16 cellular contexts compared by ENCODE assay signal in the genomic region with DNA sequence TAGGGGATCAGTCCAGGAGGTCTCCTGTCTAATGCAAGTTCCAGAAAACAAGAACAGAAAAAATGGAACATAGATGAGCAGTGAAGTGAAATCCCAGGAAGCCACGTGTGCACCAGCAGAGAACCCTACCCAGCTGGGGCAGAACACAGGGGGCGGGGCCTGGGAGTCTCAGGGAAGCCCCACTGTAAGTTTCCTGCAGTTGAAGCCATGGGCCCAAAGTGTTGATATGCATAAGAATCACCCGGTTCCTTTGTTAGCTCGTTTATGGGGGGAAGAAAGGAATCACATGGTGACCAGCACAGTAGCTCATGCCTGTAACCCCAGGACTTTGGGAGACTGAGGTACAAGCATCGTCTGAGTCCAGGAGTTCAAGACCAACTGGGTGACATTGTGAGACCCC.
"Had no signal": no experiment of that assay in that cellular context is flagged by ENCODE, and none has a peak within 500 bp of the region (broad histone marks: within the 10 kb centered on the region; RNA-seq: fewer than 3 reads in every experiment).

No MANE protein-coding gene starts in this region.

- H3K79me2 ChIP-seq: hepatocyte had no signal

- H3K4me2 ChIP-seq: hepatocyte had no signal

- H3K27ac ChIP-seq: brain microvascular endothelial cell, dorsolateral prefrontal cortex, hepatocyte, left lung, thyroid gland had no signal

- H3K4me3 ChIP-seq: dorsolateral prefrontal cortex, hepatocyte, left lung, thyroid gland had no signal

- DNase-seq: activated CD4-positive, alpha-beta memory T cell treated with anti-CD3 and anti-CD28 coated beads, Interleukin-2, amount 10 ng/mL, durations not matched to agents 7 days and 5 days; activated CD4-positive, alpha-beta T cell treated with anti-CD3 and anti-CD28 coated beads for 48 hours; activated CD4-positive, CD25-positive, alpha-beta regulatory T cell; activated naive CD4-positive, alpha-beta T cell treated with anti-CD3 and anti-CD28 coated beads, Interleukin-2, amount 50 U/mL, for 16 hours; activated T-cell treated with anti-CD3 and anti-CD28 coated beads, Interleukin-2, amount 50 U/mL, for 24 hours; aorta; brain microvascular endothelial cell; central memory CD4-positive, alpha-beta T cell; dorsolateral prefrontal cortex; kidney; left lung; stimulated activated CD4-positive, alpha-beta T cell treated with anti-CD3 and anti-CD28 coated beads, Interleukin-12 subunit alpha, Interleukin-12 subunit beta, amount 100 ng/mL, for 4 hours; stimulated activated CD4-positive, alpha-beta T cell treated with anti-CD3 and anti-CD28 coated beads, Interleukin-2, amount 100 ng/mL, for 24 hours; stimulated activated naive CD4-positive, alpha-beta T cell treated with Interleukin-2 at 50 U/mL for 16 hours; thyroid gland had no signal

- H3K9me3 ChIP-seq: left lung, thyroid gland had no signal

- H3K36me3 ChIP-seq: brain microvascular endothelial cell, left lung, thyroid gland had no signal

- H2AFZ ChIP-seq: hepatocyte had no signal

- ATAC-seq: left lung had no signal

- H3K4me1 ChIP-seq: left lung, thyroid gland had no signal

- H3K27me3 ChIP-seq: brain microvascular endothelial cell, hepatocyte, left lung, thyroid gland had no signal
